Comparison of ENCODE assay signal across 8 cellular contexts in genomic region chr11:83195176-83195531, GRCh38. TPM values are rescaled to one million over a fixed set of nuclear protein-coding genes. Genes with fewer than 3 reads are reported as not detected.
DNase-seq lines count a peak whose midpoint lies in the region; ATAC-seq and TF ChIP-seq lines count a peak whose summit lies in the region.

No MANE protein-coding gene starts in this region.

- no peak for TF ChIP-seq RAD21 in neural cell (conservative IDR thresholded peaks at IDR 0.05)

- peak overlapping the region; percentile 89 for H3K4me2 ChIP-seq in neural cell (ENCODE audit: low read length)

- TF ChIP-seq CTCF in CD8-positive, alpha-beta T cell (IDR thresholded peaks at IDR 0.05), result no peak
- no peak for TF ChIP-seq CTCF in LNCaP clone FGC (IDR thresholded peaks at IDR 0.05; ENCODE audit: control insufficient read depth, extremely low read depth, insufficient read depth)
- TF ChIP-seq CTCF in neural cell (IDR thresholded peaks at IDR 0.05; ENCODE audit: poor library complexity, severe bottlenecking), result no peak
- no peak for TF ChIP-seq CTCF in lower leg skin (IDR thresholded peaks at IDR 0.05)

- WGBS in lower leg skin, 2 donors, result 57 to 61% methylated on average over 6 of the region's 6 CpGs

- H3K4me1 ChIP-seq in CD8-positive, alpha-beta T cell (ENCODE audit: insufficient read depth, low read length), result peaks cover 30% of the 10 kb centered on the region

- H3K79me2 ChIP-seq in neural cell (replicated peaks; ENCODE audit: insufficient read depth, low read length), result peaks cover 23% of the 10 kb centered on the region

- H3K27ac ChIP-seq in CD8-positive, alpha-beta T cell (ENCODE audit: low read depth, low read length), result peak overlapping the region; percentile 97
- H3K27ac ChIP-seq in cingulate gyrus (ENCODE audit: low read depth, low read length) (peak overlapping the region; percentile 48), neural cell (ENCODE audit: low read length) (peak overlapping the region; percentile 81)

- no peaks in the 10 kb centered on the region for H3F3A ChIP-seq in neural cell (ENCODE audit: insufficient read depth, low read length, poor library complexity, severe bottlenecking)

- intact Hi-C loops in CD8-positive, alpha-beta T cell (cut with DNase I, micrococcal nuclease), result loop anchor here in 1 of 2 experiments (2.0 to 10.0 kb wide), 2 partner anchors 56 to 80 kb away; no protein-coding TSS in a partner anchor
- intact Hi-C loops in lower leg skin (cut with DNase I; ENCODE audit: low total_unique reads), result loop anchor here (10.0 kb wide), 1 partner anchor 290 kb away; the partner anchor contains the start of genes DDIAS and PRCP

- no peak for TF ChIP-seq POLR2A in lower leg skin (IDR thresholded peaks at IDR 0.05)

- peak overlapping the region; percentile 90 for H3K9ac ChIP-seq in neural cell (ENCODE audit: low read length)

- no peak for DNase-seq in CD8-positive, alpha-beta T cell
- DNase-seq in LNCaP clone FGC (ENCODE audit: low read depth) (no peak), lower leg skin (ENCODE audit: low spot score in 2 of 2) (no peak)

- ATAC-seq in CD8-positive, alpha-beta T cell, result no peak
- ATAC-seq in HG03039 (IDR thresholded peaks at IDR 0.05; ENCODE audit: unreplicated experiment) (no peak), GM21526 (IDR thresholded peaks at IDR 0.05; ENCODE audit: low FRiP score, unreplicated experiment) (no peak), HG02798 (IDR thresholded peaks at IDR 0.05; ENCODE audit: poor library complexity, unreplicated experiment) (no peak)

- H3K9me2 ChIP-seq in neural cell (ENCODE audit: insufficient read depth, low read length), result no peaks in the 10 kb centered on the region

- peaks cover 56% of the 10 kb centered on the region for H3K36me3 Mint-ChIP-seq in CD8-positive, alpha-beta T cell

- peak overlapping the region; percentile 70 for H3K4me3 ChIP-seq in CD8-positive, alpha-beta T cell (ENCODE audit: low read depth, low read length)
- H3K4me3 ChIP-seq in LNCaP clone FGC (ENCODE audit: low read depth, low read length) (peak overlapping the region; percentile 86), neural cell (ENCODE audit: low read length) (peak overlapping the region; percentile 80), lower leg skin (ENCODE audit: low read depth, poor library complexity, severe bottlenecking) (no peak overlapping the region)

- H3K4me3 Mint-ChIP-seq in CD8-positive, alpha-beta T cell, result peak overlapping the region; percentile 100

- no peaks in the 10 kb centered on the region for H3K9me3 Mint-ChIP-seq in CD8-positive, alpha-beta T cell

- H2AFZ ChIP-seq in neural cell (ENCODE audit: low read depth, low read length), result no peak overlapping the region

- POLR2A ChIA-PET in CD8-positive, alpha-beta T cell (lab: Charles Lee), result interaction anchor here (1.4 to 3.6 kb wide), 4 partner anchors 15 to 294 kb away, joined by 3 to 29 read pairs (median 18); partner anchors contain the start of genes DDIAS, PCF11 and PRCP

- no peaks in the 10 kb centered on the region for H3K9me3 ChIP-seq in CD8-positive, alpha-beta T cell (ENCODE audit: low read length)
- H3K9me3 ChIP-seq in neural cell (ENCODE audit: low read length), result no peaks in the 10 kb centered on the region

- no peaks in the 10 kb centered on the region for H3K27me3 Mint-ChIP-seq in CD8-positive, alpha-beta T cell (ENCODE audit: low read depth)

- H3K27me3 ChIP-seq in CD8-positive, alpha-beta T cell (ENCODE audit: insufficient read depth, low read length), result no peaks in the 10 kb centered on the region
- no peaks in the 10 kb centered on the region for H3K27me3 ChIP-seq in neural cell (ENCODE audit: insufficient read depth, low read depth, low read length)

- CTCF ChIA-PET in CD8-positive, alpha-beta T cell (lab: Charles Lee), result interaction anchor here (0.7 to 1.7 kb wide), 3 partner anchors 54 to 143 kb away, joined by 3 to 7 read pairs (median 3); no protein-coding TSS in a partner anchor

- peaks cover 8% of the 10 kb centered on the region for H3K36me3 ChIP-seq in CD8-positive, alpha-beta T cell (ENCODE audit: insufficient read depth, low read length)
- H3K36me3 ChIP-seq in neural cell (ENCODE audit: insufficient read depth, low read length), result no peaks in the 10 kb centered on the region

- TF ChIP-seq EP300 in neural cell (conservative IDR thresholded peaks at IDR 0.05; ENCODE audit: poor library complexity, severe bottlenecking), result no peak

- H4K20me1 ChIP-seq in neural cell (ENCODE audit: insufficient read depth), result no peaks in the 10 kb centered on the region

- H3K4me1 Mint-ChIP-seq in CD8-positive, alpha-beta T cell (ENCODE audit: low read depth), result peaks cover 56% of the 10 kb centered on the region

- H3K27ac Mint-ChIP-seq in CD8-positive, alpha-beta T cell, result peak overlapping the region; percentile 100

TF ChIP-seq in neural cell, 6 proteins besides CTCF, POLR2A, EP300 and RAD21:
- no peak for TF ChIP-seq POLR2AphosphoS5 (IDR thresholded peaks at IDR 0.05)
- no peak for TF ChIP-seq EZH2 (IDR thresholded peaks at IDR 0.05; ENCODE audit: borderline replicate concordance, insufficient read depth, low read length, poor library complexity, severe bottlenecking)
- no peak for TF ChIP-seq SMC3 (conservative IDR thresholded peaks at IDR 0.05; ENCODE audit: poor library complexity)
- no peak for TF ChIP-seq MXI1 (conservative IDR thresholded peaks at IDR 0.05; ENCODE audit: poor library complexity, severe bottlenecking)

RNA-seq across cellular contexts. Expression of gene ANKRD42, which starts 1.6 kb away (rescaled TPM):
- 10 to 100 TPM; 11.4 to 12.7 TPM for total RNA-seq in CD8-positive, alpha-beta T cell
- polyA plus RNA-seq in neural cell, result 11.5 and 16.1 TPM in 2 replicates
- polyA minus RNA-seq in neural cell, result 20.8 and 22.4 TPM in 2 replicates
- 1 to 10 TPM; 7.1 to 9.8 (median 9.0) TPM for total RNA-seq in lower leg skin

RNA-seq across cellular contexts. Expression of gene PCF11, which starts 38.2 kb away (rescaled TPM):
- total RNA-seq in CD8-positive, alpha-beta T cell, result 10 to 100 TPM; 95.5 to 97.4 TPM
- polyA plus RNA-seq in neural cell, result 81.7 and 82.4 TPM in 2 replicates
- 141 and 171 TPM in 2 replicates for polyA minus RNA-seq in neural cell
- 100 to 1,000 TPM in 3 of 4 donors, 10 to 100 TPM in 1; 91.9 to 137 (median 119) TPM for total RNA-seq in lower leg skin
